8 cellular contexts compared by ENCODE assay signal in the genomic region with DNA sequence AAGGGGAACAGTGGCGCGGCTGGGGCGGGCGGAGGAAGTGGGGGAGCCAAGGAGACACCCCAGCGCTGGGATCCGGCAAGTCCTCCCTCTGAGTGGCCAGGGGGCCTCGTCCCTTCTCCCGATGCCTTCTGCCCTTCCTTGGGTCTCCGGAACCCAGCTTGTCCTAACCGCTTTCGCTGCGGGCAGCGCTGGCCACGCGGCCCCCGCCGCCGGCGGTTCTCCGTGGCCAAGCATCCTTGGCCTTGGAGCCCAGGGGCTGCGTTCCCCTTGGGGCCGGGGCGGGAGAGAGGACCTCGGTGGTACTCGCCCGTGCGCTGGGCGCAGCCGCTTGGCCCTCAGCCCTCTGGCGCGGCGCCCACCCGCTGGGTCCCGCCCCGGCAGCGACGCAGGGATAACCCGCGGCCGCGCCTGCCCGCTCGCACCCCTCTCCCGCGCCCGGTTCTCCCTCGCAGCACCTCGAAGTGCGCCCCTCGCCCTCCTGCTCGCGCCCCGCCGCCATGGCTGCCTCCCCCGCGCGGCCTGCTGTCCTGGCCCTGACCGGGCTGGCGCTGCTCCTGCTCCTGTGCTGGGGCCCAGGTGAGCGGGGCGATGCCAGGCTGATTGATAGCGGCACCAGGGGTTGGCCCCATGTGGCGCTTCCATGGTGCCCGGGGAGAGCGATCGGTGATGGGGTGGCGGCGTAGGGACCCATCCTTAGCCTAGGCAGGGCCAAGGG.
DNase-seq lines count a peak whose midpoint lies in the region; ATAC-seq and TF ChIP-seq lines count a peak whose summit lies in the region.

No MANE protein-coding gene starts in this region.

- POLR2A ChIA-PET in IMR-90 (lab: Charles Lee; ENCODE audit: unreplicated experiment): interaction anchor here (0.6 kb wide), 1 partner anchor 710 kb away, joined by 5 read pairs; no protein-coding TSS in a partner anchor

- H2BK20ac ChIP-seq in IMR-90 (ENCODE audit: low read depth, low read length): no peak overlapping the region

- no peak overlapping the region for H4K8ac ChIP-seq in IMR-90 (ENCODE audit: low read depth in 2 of 2, low read length in 2 of 2)

- H3K27me3 ChIP-seq in IMR-90 (ENCODE audit: control insufficient read depth, insufficient read depth, low read length) (peaks cover 49% of the 10 kb centered on the region), adipocyte (replicated peaks; ENCODE audit: control insufficient read depth, insufficient read depth, low read length) (peaks cover 35% of the 10 kb centered on the region), iPS-20b (ENCODE audit: insufficient read depth, low read length) (peaks cover 32% of the 10 kb centered on the region), gastrocnemius medialis (no peaks in the 10 kb centered on the region)

- H3K79me1 ChIP-seq in IMR-90 (ENCODE audit: low read depth in 1 of 2, low read length in 2 of 2): no peaks in the 10 kb centered on the region

- CTCF ChIA-PET in IMR-90 (lab: Yijun Ruan, JAX): no interaction called here

- H2AFZ ChIP-seq in IMR-90 (replicated peaks; ENCODE audit: low read length, poor library complexity): peak overlapping the region; percentile 58

- no peak overlapping the region for H2BK120ac ChIP-seq in IMR-90 (ENCODE audit: low read depth, low read length)

- H3K4me3 ChIP-seq in IMR-90 (ENCODE audit: insufficient read depth, low read depth, low read length): no peak overlapping the region; the same call in 1 of the 2 replicates
- H3K4me3 ChIP-seq in adipocyte (ENCODE audit: low read length): peak overlapping the region; percentile 33
- H3K4me3 ChIP-seq in iPS-20b (ENCODE audit: low read length): peak overlapping the region; percentile 66; the same call in 1 of the 2 replicates
- H3K4me3 ChIP-seq in gastrocnemius medialis: peak overlapping the region; percentile 48 to 60 (median 59)

- WGBS in IMR-90 (ENCODE audit: extremely low coverage in 2 of 2, insufficient read length in 1 of 2), 2 experiments: 4% methylated on average over 43 of the region's 68 CpGs; no CpG with 5 or more reads in 1 of the 2 experiments

- no peaks in the 10 kb centered on the region for H3K9me1 ChIP-seq in IMR-90 (ENCODE audit: insufficient read depth, low read length)

- no peak overlapping the region for H3K14ac ChIP-seq in IMR-90 (replicated peaks; ENCODE audit: low read depth, low read length)

- no peak overlapping the region for H2BK15ac ChIP-seq in IMR-90 (ENCODE audit: low read depth, low read length)

- H4K91ac ChIP-seq in IMR-90 (ENCODE audit: insufficient read depth, low read depth, low read length): no peak overlapping the region

- peaks cover 2% of the 10 kb centered on the region for H3K9me3 ChIP-seq in IMR-90 (ENCODE audit: control insufficient read depth, insufficient read depth, low read length)
- peaks cover 10% of the 10 kb centered on the region for H3K9me3 ChIP-seq in adipocyte (ENCODE audit: control insufficient read depth, low read length)
- H3K9me3 ChIP-seq in iPS-20b (ENCODE audit: insufficient read depth, low read depth, low read length): no peaks in the 10 kb centered on the region
- H3K9me3 ChIP-seq in gastrocnemius medialis: no peaks in the 10 kb centered on the region

- no peak overlapping the region for H3K4ac ChIP-seq in IMR-90 (ENCODE audit: low read depth, low read length)

- ATAC-seq in IMR-90 (ENCODE audit: low read depth) (no peak; the same call in 1 of the 2 replicates), gastrocnemius medialis (peak in 1 of 2 donors; percentile 15), GM18520 (IDR thresholded peaks at IDR 0.05; ENCODE audit: unreplicated experiment) (no peak), HG03460 (IDR thresholded peaks at IDR 0.05; ENCODE audit: unreplicated experiment) (no peak)

- in situ Hi-C loops in IMR-90 (cut with MboI; ENCODE audit: low sequenced_read_pairs) (no loop called here), gastrocnemius medialis (cut with MboI; ENCODE audit: low sequenced_read_pairs in 4 of 4) (no loop called here)

- DNase-seq in IMR-90 (no peak), adipocyte (ENCODE audit: low read depth) (peak; percentile 22), gastrocnemius medialis (no peak), 8988T (no peak), NCI-H2081 (lab: John Stamatoyannopoulos, UW) (no peak)

- H4K20me1 ChIP-seq in IMR-90 (ENCODE audit: insufficient read depth, low read length): no peaks in the 10 kb centered on the region

- intact Hi-C loops in IMR-90 (cut with micrococcal nuclease): no loop called here
- intact Hi-C loops in gastrocnemius medialis (cut with DNase I; ENCODE audit: low total_unique reads): loop anchor here (10.0 kb wide), 1 partner anchor 491 kb away; no protein-coding TSS in a partner anchor

- dilution Hi-C loops in IMR-90 (cut with HindIII; ENCODE audit: low sequenced_read_pairs, unreplicated experiment): no loop called here

- H3K4me1 ChIP-seq in IMR-90 (ENCODE audit: control insufficient read depth, insufficient read depth, low read length): no peaks in the 10 kb centered on the region
- H3K4me1 ChIP-seq in adipocyte (ENCODE audit: control insufficient read depth, insufficient read depth, low read length): no peaks in the 10 kb centered on the region
- peaks cover 10% of the 10 kb centered on the region; the same call in 1 of the 2 replicates for H3K4me1 ChIP-seq in iPS-20b (ENCODE audit: insufficient read depth, low read length)
- H3K4me1 ChIP-seq in gastrocnemius medialis: peaks cover 2 to 8% of the 10 kb centered on the region in 2 donors

- BruUV-seq in IMR-90 (replicated peaks; lab: Mats Ljungman, UMichigan): no TSS peak

- H3K27ac ChIP-seq in IMR-90 (ENCODE audit: insufficient read depth, low read length) (no peak overlapping the region), iPS-20b (ENCODE audit: low read length) (no peak overlapping the region), gastrocnemius medialis (no peak overlapping the region)

- TF ChIP-seq CTCF in IMR-90 (conservative IDR thresholded peaks at IDR 0.05; ENCODE audit: low read depth, low read length) (no peak), gastrocnemius medialis (IDR thresholded peaks at IDR 0.05 in 4 of 5, conservative IDR thresholded peaks at IDR 0.05 in 1 of 5) (no peak)

- no peak overlapping the region for H2AK5ac ChIP-seq in IMR-90 (ENCODE audit: low read depth, low read length)

- H4K5ac ChIP-seq in IMR-90 (ENCODE audit: low read depth, low read length): no peak overlapping the region

- no peak overlapping the region for H3K18ac ChIP-seq in IMR-90 (ENCODE audit: low read depth, low read length)

- H3K4me2 ChIP-seq in IMR-90 (ENCODE audit: low read depth, low read length): no peak overlapping the region; the same call in 1 of the 2 replicates

- H3K9ac ChIP-seq in IMR-90 (ENCODE audit: low read depth, low read length): no peak overlapping the region
- H3K9ac ChIP-seq in adipocyte (ENCODE audit: low read length): no peak overlapping the region
- H3K9ac ChIP-seq in iPS-20b (ENCODE audit: low read depth, low read length): peak overlapping the region; percentile 27; the same call in 1 of the 2 replicates

- H3K56ac ChIP-seq in IMR-90 (ENCODE audit: extremely low read depth, insufficient read depth, low read length): no peak overlapping the region

- no peak for TF ChIP-seq RAD21 in IMR-90 (IDR thresholded peaks at IDR 0.05; ENCODE audit: low read length)

- TF ChIP-seq POLR2A in IMR-90 (IDR thresholded peaks at IDR 0.05; ENCODE audit: low read depth, low read length) (no peak), gastrocnemius medialis (IDR thresholded peaks at IDR 0.05) (no peak)

- H3K23ac ChIP-seq in IMR-90 (ENCODE audit: low read depth, low read length): no peak overlapping the region

- H2BK5ac ChIP-seq in IMR-90 (ENCODE audit: low read depth, low read length, poor library complexity, severe bottlenecking): no peak overlapping the region

- no peaks in the 10 kb centered on the region for H3K36me3 ChIP-seq in IMR-90 (ENCODE audit: control insufficient read depth, insufficient read depth, low read length)
- no peaks in the 10 kb centered on the region for H3K36me3 ChIP-seq in adipocyte (ENCODE audit: control insufficient read depth, insufficient read depth, low read length, severe bottlenecking)
- no peaks in the 10 kb centered on the region for H3K36me3 ChIP-seq in iPS-20b (ENCODE audit: insufficient read depth, low read depth, low read length)
- H3K36me3 ChIP-seq in gastrocnemius medialis: no peaks in the 10 kb centered on the region

- no peak overlapping the region for H2AK9ac ChIP-seq in IMR-90 (replicated peaks; ENCODE audit: low read depth, low read length, poor library complexity)

TF ChIP-seq in IMR-90, 13 proteins besides CTCF, POLR2A, EP300 and RAD21:
- no peak for TF ChIP-seq SMC3 (IDR thresholded peaks at IDR 0.05; ENCODE audit: low read depth, low read length)
TF ChIP-seq in IMR-90: peak in this region for 0.
